Comparison of ENCODE assay signal across 17 cellular contexts in genomic region chr6:160215232-160215631, GRCh38. TPM values are rescaled to one million over a fixed set of nuclear protein-coding genes. Genes with fewer than 3 reads are reported as not detected.
A peak's percentile ranks its signal among the peaks of the same experiment; 100 is the strongest.
DNase-seq lines count a peak whose midpoint lies in the region; ATAC-seq and TF ChIP-seq lines count a peak whose summit lies in the region.
"Had no signal": no experiment of that assay in that cellular context is flagged by ENCODE, and none has a peak within 500 bp of the region (broad histone marks: within the 10 kb centered on the region; RNA-seq: fewer than 3 reads in every experiment).

No MANE protein-coding gene starts in this region.

- no peak overlapping the region for H3K4me3 Mint-ChIP-seq in activated naive CD8-positive, alpha-beta T cell treated with anti-CD3 and anti-CD28 coated beads, Interleukin-2, amount 50 U/mL, for 24 hours
- no peak overlapping the region for H3K4me3 Mint-ChIP-seq in activated naive CD8-positive, alpha-beta T cell treated with anti-CD3 and anti-CD28 coated beads for 36 hours
- H3K4me3 Mint-ChIP-seq in activated T-helper 17 cell treated with anti-CD3 and anti-CD28 coated beads, Interleukin-2, amount 50 U/mL, for 72 hours, result no peak overlapping the region
- no peak overlapping the region for H3K4me3 Mint-ChIP-seq in stimulated activated effector memory CD8-positive, alpha-beta T cell treated with anti-CD3 and anti-CD28 coated beads, Interleukin-12 subunit alpha, Interleukin-12 subunit beta, amount 100 ng/mL, for 72 hours

- no peaks in the 10 kb centered on the region for H3K4me1 Mint-ChIP-seq in activated naive CD8-positive, alpha-beta T cell treated with anti-CD3 and anti-CD28 coated beads, Interleukin-2, amount 50 U/mL, for 24 hours
- H3K4me1 Mint-ChIP-seq in activated naive CD8-positive, alpha-beta T cell treated with anti-CD3 and anti-CD28 coated beads for 36 hours, result no peaks in the 10 kb centered on the region
- H3K4me1 Mint-ChIP-seq in activated T-helper 17 cell treated with anti-CD3 and anti-CD28 coated beads, Interleukin-2, amount 50 U/mL, for 72 hours, result no peaks in the 10 kb centered on the region
- H3K4me1 Mint-ChIP-seq in stimulated activated effector memory CD8-positive, alpha-beta T cell treated with anti-CD3 and anti-CD28 coated beads, Interleukin-12 subunit alpha, Interleukin-12 subunit beta, amount 100 ng/mL, for 72 hours, result no peaks in the 10 kb centered on the region

- TF ChIP-seq CTCF in thyroid gland (IDR thresholded peaks at IDR 0.05), result no peak

- no peak overlapping the region for H3K4me3 ChIP-seq in thyroid gland (replicated peaks in 1 of 3)
- H3K4me3 ChIP-seq: A549, K562 had no signal

- H3K4me1 ChIP-seq in thyroid gland, result no peaks in the 10 kb centered on the region
- H3K4me1 ChIP-seq: A549 had no signal

- no peaks in the 10 kb centered on the region for H3K27me3 ChIP-seq in thyroid gland

- peaks cover 8% of the 10 kb centered on the region for H3K9me3 Mint-ChIP-seq in activated naive CD8-positive, alpha-beta T cell treated with anti-CD3 and anti-CD28 coated beads, Interleukin-2, amount 50 U/mL, for 24 hours
- H3K9me3 Mint-ChIP-seq in activated naive CD8-positive, alpha-beta T cell treated with anti-CD3 and anti-CD28 coated beads for 36 hours, result peaks cover 5% of the 10 kb centered on the region
- H3K9me3 Mint-ChIP-seq in activated T-helper 17 cell treated with anti-CD3 and anti-CD28 coated beads, Interleukin-2, amount 50 U/mL, for 72 hours, result no peaks in the 10 kb centered on the region
- H3K9me3 Mint-ChIP-seq in stimulated activated effector memory CD8-positive, alpha-beta T cell treated with anti-CD3 and anti-CD28 coated beads, Interleukin-12 subunit alpha, Interleukin-12 subunit beta, amount 100 ng/mL, for 72 hours, result no peaks in the 10 kb centered on the region

- no peak for DNase-seq in activated naive CD8-positive, alpha-beta T cell treated with anti-CD3 and anti-CD28 coated beads, Interleukin-2, amount 50 U/mL, for 24 hours
- no peak for DNase-seq in activated naive CD8-positive, alpha-beta T cell treated with anti-CD3 and anti-CD28 coated beads for 36 hours
- DNase-seq in stimulated activated effector memory CD8-positive, alpha-beta T cell treated with anti-CD3 and anti-CD28 coated beads, Interleukin-12 subunit alpha, Interleukin-12 subunit beta, amount 100 ng/mL, for 72 hours (ENCODE audit: low spot score in 2 of 2), result no peak
- DNase-seq in thyroid gland, result no peak
- DNase-seq: C1 segment of cervical spinal cord, DMS 273 treated with DMSO at 0.1 percent for 48 hours, NCI-H1436, NCI-H2029, NCI-H2171 treated with DMSO at 0.1 percent for 48 hours, NCI-H774, PC-3 had no signal

- no peak overlapping the region for H3K27ac Mint-ChIP-seq in activated naive CD8-positive, alpha-beta T cell treated with anti-CD3 and anti-CD28 coated beads, Interleukin-2, amount 50 U/mL, for 24 hours
- no peak overlapping the region for H3K27ac Mint-ChIP-seq in activated naive CD8-positive, alpha-beta T cell treated with anti-CD3 and anti-CD28 coated beads for 36 hours
- no peak overlapping the region for H3K27ac Mint-ChIP-seq in activated T-helper 17 cell treated with anti-CD3 and anti-CD28 coated beads, Interleukin-2, amount 50 U/mL, for 72 hours
- no peak overlapping the region for H3K27ac Mint-ChIP-seq in stimulated activated effector memory CD8-positive, alpha-beta T cell treated with anti-CD3 and anti-CD28 coated beads, Interleukin-12 subunit alpha, Interleukin-12 subunit beta, amount 100 ng/mL, for 72 hours

- H3K36me3 Mint-ChIP-seq in activated naive CD8-positive, alpha-beta T cell treated with anti-CD3 and anti-CD28 coated beads, Interleukin-2, amount 50 U/mL, for 24 hours (ENCODE audit: low read depth), result no peaks in the 10 kb centered on the region
- peaks cover 3% of the 10 kb centered on the region for H3K36me3 Mint-ChIP-seq in activated naive CD8-positive, alpha-beta T cell treated with anti-CD3 and anti-CD28 coated beads for 36 hours
- H3K36me3 Mint-ChIP-seq in activated T-helper 17 cell treated with anti-CD3 and anti-CD28 coated beads, Interleukin-2, amount 50 U/mL, for 72 hours (ENCODE audit: low read depth), result no peaks in the 10 kb centered on the region
- H3K36me3 Mint-ChIP-seq in stimulated activated effector memory CD8-positive, alpha-beta T cell treated with anti-CD3 and anti-CD28 coated beads, Interleukin-12 subunit alpha, Interleukin-12 subunit beta, amount 100 ng/mL, for 72 hours, result no peaks in the 10 kb centered on the region

- TF ChIP-seq POLR2A in thyroid gland (IDR thresholded peaks at IDR 0.05), result no peak

- no peak overlapping the region for H3K27ac ChIP-seq in thyroid gland
- H3K27ac ChIP-seq: A549 had no signal

- 51% methylated on average over 3 of the region's 3 CpGs for WGBS in thyroid gland, 2 donors

- ATAC-seq in activated naive CD8-positive, alpha-beta T cell treated with anti-CD3 and anti-CD28 coated beads, Interleukin-2, amount 50 U/mL, for 24 hours, result peak; percentile 46
- ATAC-seq in activated T-helper 17 cell treated with anti-CD3 and anti-CD28 coated beads, Interleukin-2, amount 50 U/mL, for 72 hours (replicated peaks), result peak; percentile 89
- ATAC-seq in esophagus mucosa, result peak; percentile 86
- ATAC-seq in stimulated activated effector memory CD8-positive, alpha-beta T cell treated with anti-CD3 and anti-CD28 coated beads, Interleukin-12 subunit alpha, Interleukin-12 subunit beta, amount 100 ng/mL, for 72 hours, result peak; percentile 75
- no peak for ATAC-seq in GM21576 (IDR thresholded peaks at IDR 0.05; ENCODE audit: unreplicated experiment)
- ATAC-seq: A549, K562 had no signal

- peaks cover 55% of the 10 kb centered on the region for H3K27me3 Mint-ChIP-seq in activated naive CD8-positive, alpha-beta T cell treated with anti-CD3 and anti-CD28 coated beads, Interleukin-2, amount 50 U/mL, for 24 hours
- peaks cover 62% of the 10 kb centered on the region for H3K27me3 Mint-ChIP-seq in activated naive CD8-positive, alpha-beta T cell treated with anti-CD3 and anti-CD28 coated beads for 36 hours
- H3K27me3 Mint-ChIP-seq in activated T-helper 17 cell treated with anti-CD3 and anti-CD28 coated beads, Interleukin-2, amount 50 U/mL, for 72 hours, result peaks cover 55% of the 10 kb centered on the region

- intact Hi-C loops in thyroid gland (cut with DNase I), result no loop called here

- no peaks in the 10 kb centered on the region for H3K9me3 ChIP-seq in thyroid gland
- H3K9me3 ChIP-seq: A549 had no signal

- H3K36me3 ChIP-seq in thyroid gland, result no peaks in the 10 kb centered on the region

RNA-seq across cellular contexts. Expression of gene SLC22A2, which starts 43.4 kb away (rescaled TPM):
- total RNA-seq in activated naive CD8-positive, alpha-beta T cell treated with anti-CD3 and anti-CD28 coated beads for 36 hours, result not detected
- total RNA-seq in activated T-helper 17 cell treated with anti-CD3 and anti-CD28 coated beads, Interleukin-2, amount 50 U/mL, for 72 hours, result not detected
- not detected for total RNA-seq in esophagus mucosa
- not detected for total RNA-seq in thyroid gland
- total RNA-seq: K562, NCI-H460, PC-3 had no signal
